Comparison of ENCODE assay signal across 27 cellular contexts in genomic region chr12:3138896-3139590, GRCh38.
DNase-seq lines count a peak whose midpoint lies in the region; ATAC-seq, FAIRE-seq and TF ChIP-seq lines count a peak whose summit lies in the region.
"Had no signal": no experiment of that assay in that cellular context is flagged by ENCODE, and none has a peak within 500 bp of the region (broad histone marks: within the 10 kb centered on the region; RNA-seq: fewer than 3 reads in every experiment).

No MANE protein-coding gene starts in this region.

- no peak overlapping the region for H3K27ac ChIP-seq in H1 (ENCODE audit: low read depth, low read length)
- H3K27ac ChIP-seq: esophagus squamous epithelium, HL-60, skin epidermis, thoracic aorta, uterus had no signal

- intact Hi-C loops in posterior vena cava (cut with DNase I), result no loop called here
- intact Hi-C loops in left colon (cut with DNase I, micrococcal nuclease), result loop anchor here (5.0 kb wide), 3 partner anchors 63 to 138 kb away; no protein-coding TSS in a partner anchor

- H3K79me2 ChIP-seq in H1 (ENCODE audit: control insufficient read depth in 1 of 2, insufficient read depth in 2 of 2, low read length in 2 of 2), result no peaks in the 10 kb centered on the region

- WGBS in H1 (ENCODE audit: extremely low coverage in 1 of 2, insufficient coverage in 1 of 2, insufficient read length in 1 of 2, insufficient replicate concordance in 2 of 2, low coverage in 1 of 2, low lambda C conversion rate in 2 of 2, missing lambda C conversion rate in 1 of 2), 2 experiments, result 80% methylated on average over 8 of the region's 13 CpGs; no CpG with 5 or more reads in 1 of the 2 experiments

- DNase-seq in NCI-H1092 treated with DMSO at 0.1 percent for 48 hours (lab: John Stamatoyannopoulos, UW) (peak; percentile 18), NCI-H1092 (lab: John Stamatoyannopoulos, UW) (no peak), NCI-H69 (lab: John Stamatoyannopoulos, UW) (peak; percentile 81), H1 (ENCODE audit: low read depth in 1 of 2, low spot score in 2 of 2) (peak in 1 of 2 experiments; percentile 48), posterior vena cava (ENCODE audit: low spot score) (peak; percentile 49), GM12891 (ENCODE audit: insufficient read length, low spot score) (no peak), left colon (no peak)
- DNase-seq: activated CD4-positive, alpha-beta memory T cell treated with anti-CD3 and anti-CD28 coated beads for 36 hours; activated CD4-positive, CD25-positive, alpha-beta regulatory T cell treated with anti-CD3 and anti-CD28 coated beads, Interleukin-2, amount 50 U/mL, for 72 hours; activated CD8-positive, alpha-beta memory T cell treated with anti-CD3 and anti-CD28 coated beads, Interleukin-2, amount 50 U/mL, for 48 hours; AML-193; caudate nucleus; esophagus squamous epithelium; foreskin melanocyte; left cardiac atrium; NCI-H1694; NCI-H526 treated with DMSO at 0.1 percent for 48 hours; nucleus accumbens; uterus had no signal

- H3K4me1 ChIP-seq in H1 (replicated peaks in 1 of 4; ENCODE audit: control insufficient read depth in 3 of 4, insufficient read depth in 4 of 4, low read length in 3 of 4), result peaks cover 2 to 29% (median 19%) of the 10 kb centered on the region in 4 experiments
- H3K4me1 ChIP-seq: uterus had no signal

- no peaks in the 10 kb centered on the region; a peak in 1 of 4 replicates for H3K9me3 ChIP-seq in H1 (ENCODE audit: insufficient read depth in 2 of 2, low read depth in 1 of 2, low read length in 1 of 2)
- H3K9me3 ChIP-seq: esophagus squamous epithelium, SK-N-SH, thoracic aorta, uterus had no signal

- no peak for TF ChIP-seq CTCF in H1 (IDR thresholded peaks at IDR 0.05; ENCODE audit: control extremely low read depth in 1 of 3, insufficient read depth in 1 of 3, low read depth in 1 of 3, low read length in 3 of 3)

- H2BK5ac ChIP-seq in H1 (ENCODE audit: low read depth, low read length), result peak overlapping the region; percentile 66; the same call in 1 of the 2 replicates

- FAIRE-seq in H1 (lab: Jason Lieb, UNC) (no peak), GM12891 (lab: Jason Lieb, UNC) (no peak)
- FAIRE-seq: G401.6, TTC549 had no signal

- ATAC-seq in GM18520 (IDR thresholded peaks at IDR 0.05; ENCODE audit: unreplicated experiment) (no peak), left colon (no peak)
- ATAC-seq: activated T-helper 17 cell treated with anti-CD3 and anti-CD28 coated beads, Interleukin-2, amount 50 U/mL, for 72 hours; left cardiac atrium had no signal

- CTCF ChIA-PET in H1 (lab: Charles Lee; ENCODE audit: partially characterized antibody), result interaction anchor here (0.6 to 16.5 kb wide), 20 partner anchors 8 to 162 kb away, joined by 3 to 448 read pairs (median 5); no protein-coding TSS in a partner anchor

- H3K14ac ChIP-seq in H1 (ENCODE audit: insufficient read length), result no peak overlapping the region

- H2BK120ac ChIP-seq in H1 (replicated peaks; ENCODE audit: low read depth, low read length), result no peak overlapping the region

- H3K18ac ChIP-seq in H1 (ENCODE audit: extremely low read depth, low read length), result no peak overlapping the region; the same call in 1 of the 2 replicates

- no peak overlapping the region for H4K5ac ChIP-seq in H1 (ENCODE audit: insufficient read length, low read depth, low read length)

- no peak overlapping the region for H3K4ac ChIP-seq in H1 (replicated peaks; ENCODE audit: insufficient read length, low read depth, low read length)

- no peaks in the 10 kb centered on the region; the same call in 1 of the 2 replicates for H3K79me1 ChIP-seq in H1 (ENCODE audit: low read depth, low read length)

- TF ChIP-seq RAD21 in H1 (IDR thresholded peaks at IDR 0.05 in 1 of 2, conservative IDR thresholded peaks at IDR 0.05 in 1 of 2; ENCODE audit: low read depth in 2 of 2, low read length in 2 of 2), result no peak

- H4K20me1 ChIP-seq in H1 (replicated peaks in 1 of 2; ENCODE audit: control insufficient read depth in 1 of 2, insufficient read depth in 2 of 2, low read length in 2 of 2), result no peaks in the 10 kb centered on the region

- no peaks in the 10 kb centered on the region for H3K23me2 ChIP-seq in H1 (ENCODE audit: low read depth, low read length)

- no peak overlapping the region for H2BK15ac ChIP-seq in H1 (ENCODE audit: low read length)

- no peak overlapping the region for H3K56ac ChIP-seq in H1 (replicated peaks; ENCODE audit: insufficient read length, low read depth, low read length)

- H4K8ac ChIP-seq in H1 (ENCODE audit: extremely low read depth, insufficient read depth, low read length), result no peak overlapping the region; the same call in 1 of the 2 replicates

- no peak overlapping the region for H3K4me3 ChIP-seq in H1 (ENCODE audit: extremely low read depth in 1 of 4, insufficient read depth in 2 of 4, low read depth in 3 of 4, low read length in 4 of 4)
- H3K4me3 ChIP-seq: esophagus squamous epithelium, skin epidermis, thoracic aorta, uterus had no signal

- no peaks in the 10 kb centered on the region for H3K36me3 ChIP-seq in H1 (ENCODE audit: control insufficient read depth in 2 of 4, insufficient read depth in 4 of 4, low read length in 3 of 4)
- H3K36me3 ChIP-seq: esophagus squamous epithelium, thoracic aorta, uterus had no signal

- no peak overlapping the region for H2BK20ac ChIP-seq in H1 (ENCODE audit: low read length)

- POLR2A ChIA-PET in H1 (lab: Charles Lee; ENCODE audit: partially characterized antibody), result interaction anchor here (0.8 to 3.0 kb wide), 5 partner anchors 13 to 61 kb away, joined by 3 to 10 read pairs (median 3); no protein-coding TSS in a partner anchor

- peak overlapping the region; percentile 10 for H4K91ac ChIP-seq in H1 (replicated peaks; ENCODE audit: insufficient read length, low read length)

- no peak for TF ChIP-seq POLR2A in H1 (IDR thresholded peaks at IDR 0.05; ENCODE audit: control extremely low read depth in 1 of 2, low read depth in 2 of 2, low read length in 2 of 2)
- TF ChIP-seq POLR2A in GM12891 (IDR thresholded peaks at IDR 0.05; ENCODE audit: low read depth, low read length), result no peak

- no peak for TF ChIP-seq EP300 in H1 (IDR thresholded peaks at IDR 0.05; ENCODE audit: borderline replicate concordance in 1 of 2, low read depth in 2 of 2, low read length in 2 of 2)

- H2AK5ac ChIP-seq in H1 (ENCODE audit: low read depth, low read length), result no peak overlapping the region

- peak overlapping the region; percentile 27; the same call in 1 of the 2 replicates for H2BK12ac ChIP-seq in H1 (ENCODE audit: low read depth, low read length)

- H3K27me3 ChIP-seq in H1 (replicated peaks in 1 of 4; ENCODE audit: control insufficient read depth in 3 of 4, extremely low read depth in 1 of 4, insufficient read depth in 3 of 4, low read length in 3 of 4), result no peaks in the 10 kb centered on the region
- H3K27me3 ChIP-seq: esophagus squamous epithelium, uterus had no signal

- H3K4me2 ChIP-seq in H1 (ENCODE audit: insufficient read depth in 1 of 2, low read depth in 2 of 2, low read length in 2 of 2), result peak overlapping the region in 1 of 2 experiments; percentile 20; a peak in 1 of 4 replicates
- H3K4me2 ChIP-seq: SK-N-SH had no signal

- H2AFZ ChIP-seq in H1 (ENCODE audit: low read length), result no peak overlapping the region

- H3K9ac ChIP-seq in H1 (replicated peaks in 1 of 4; ENCODE audit: extremely low read depth in 1 of 4, low read depth in 3 of 4, low read length in 3 of 4), result no peak overlapping the region
- H3K9ac ChIP-seq: SK-N-SH had no signal

- H3K23ac ChIP-seq in H1 (ENCODE audit: insufficient read length), result no peak overlapping the region

TF ChIP-seq in H1, 55 proteins besides CTCF, POLR2A, EP300 and RAD21:
- TF ChIP-seq RXRA (IDR thresholded peaks at IDR 0.05; ENCODE audit: insufficient read depth, low read depth, low read length) (no peak), BCL11A (IDR thresholded peaks at IDR 0.05; ENCODE audit: low read depth in 2 of 2, low read length in 2 of 2) (no peak), E2F6 (IDR thresholded peaks at IDR 0.05) (peak; percentile 23; the same call in 1 of the 2 replicates), ATF2 (IDR thresholded peaks at IDR 0.05; ENCODE audit: low read length) (no peak)
TF ChIP-seq in H1: peak in this region for 1.

TF ChIP-seq in GM12891, 5 proteins besides CTCF, POLR2A, EP300 and RAD21:
- TF ChIP-seq POU2F2 (IDR thresholded peaks at IDR 0.05; ENCODE audit: low read depth, low read length), result no peak
- TF ChIP-seq PAX5 (IDR thresholded peaks at IDR 0.05; ENCODE audit: insufficient read depth, low read length, severe bottlenecking), result no peak
- TF ChIP-seq POLR2AphosphoS5 (IDR thresholded peaks at IDR 0.05; ENCODE audit: low read depth, low read length), result no peak
- TF ChIP-seq SPI1 (IDR thresholded peaks at IDR 0.05; ENCODE audit: low read depth, low read length), result no peak

Comparison
In these comparisons a context has a peak if more than half of its experiments do, and no peak if none do; other contexts are left out.
1. DNase-seq: peak in NCI-H1092 treated with DMSO at 0.1 percent for 48 hours (single experiment), NCI-H69 (single experiment) and posterior vena cava (single experiment); none in NCI-H1092 (single experiment), GM12891 (single experiment) and left colon (0 of 2).
2. intact Hi-C loops: an anchor here in left colon (5.0 kb wide); none called in posterior vena cava.